Comparison of ENCODE assay signal across 22 cellular contexts in genomic region chr16:89417352-89417751, GRCh38.
DNase-seq lines count a peak whose midpoint lies in the region; ATAC-seq, FAIRE-seq and TF ChIP-seq lines count a peak whose summit lies in the region.
"Had no signal": no experiment of that assay in that cellular context is flagged by ENCODE, and none has a peak within 500 bp of the region (broad histone marks: within the 10 kb centered on the region; RNA-seq: fewer than 3 reads in every experiment).

No MANE protein-coding gene starts in this region.

- no peaks in the 10 kb centered on the region for H3K27me3 ChIP-seq in SK-N-SH (ENCODE audit: insufficient read depth)
- H3K27me3 ChIP-seq in pancreas, result no peaks in the 10 kb centered on the region
- no peaks in the 10 kb centered on the region for H3K27me3 ChIP-seq in transverse colon
- H3K27me3 ChIP-seq: ascending aorta, heart right ventricle had no signal

- no peak for TF ChIP-seq RAD21 in SK-N-SH (IDR thresholded peaks at IDR 0.05; ENCODE audit: low read length)

- POLR2A ChIA-PET in SK-N-SH (lab: Yijun Ruan, JAX), result no interaction called here

- intact Hi-C loops in pancreas (cut with DNase I) (no loop called here), transverse colon (cut with DNase I; ENCODE audit: low total_unique reads) (no loop called here)

- peaks cover 8 to 16% of the 10 kb centered on the region in 2 experiments for H3K4me1 ChIP-seq in SK-N-SH (ENCODE audit: control insufficient read depth in 1 of 2, insufficient read depth in 2 of 2, low read depth in 1 of 2, low read length in 1 of 2)
- H3K4me1 ChIP-seq in pancreas, result peaks cover 21 to 37% (median 30%) of the 10 kb centered on the region in 3 donors
- peaks cover 17 to 43% (median 26%) of the 10 kb centered on the region in 4 donors for H3K4me1 ChIP-seq in transverse colon

- H2AFZ ChIP-seq in SK-N-SH (ENCODE audit: low read depth), result no peak overlapping the region

- H3K4me3 ChIP-seq in SK-N-SH (ENCODE audit: low read depth in 2 of 2, low read length in 1 of 2) (no peak overlapping the region), pancreas (no peak overlapping the region), transverse colon (no peak overlapping the region)
- H3K4me3 ChIP-seq: ascending aorta, heart right ventricle had no signal

- H4K20me1 ChIP-seq in SK-N-SH (ENCODE audit: insufficient read depth), result peaks cover 98% of the 10 kb centered on the region

- 83% methylated on average over 5 of the region's 7 CpGs for WGBS in SK-N-SH (ENCODE audit: low lambda C conversion rate)
- 31 to 36% methylated on average over 7 of the region's 7 CpGs for WGBS in pancreas, 2 donors
- WGBS in transverse colon (ENCODE audit: low coverage in 1 of 2), 2 donors, result 60 to 80% methylated on average over 1 to 7 of the region's 7 CpGs

- peaks cover 6% of the 10 kb centered on the region for H3K36me3 Mint-ChIP-seq in T-helper 17 cell (ENCODE audit: low read depth)
- H3K36me3 Mint-ChIP-seq in endothelial cell (ENCODE audit: low read depth, unreplicated experiment), result peaks cover 14% of the 10 kb centered on the region

- H3K27ac Mint-ChIP-seq in T-helper 17 cell, result peak overlapping the region; percentile 47
- no peak overlapping the region for H3K27ac Mint-ChIP-seq in endothelial cell (ENCODE audit: unreplicated experiment)
- H3K27ac Mint-ChIP-seq: dendritic cell treated with granulocyte-macrophage colony-stimulating factor and Interleukin-4, amounts not matched to agents 40 ng/mL and 50 ng/mL, for 4 days; stimulated activated memory B cell treated with anti-CD40 and anti-IgM and Interleukin-4, amounts not matched to agents 10 μg/mL and 1 μg/mL and 100 μg/mL, for 72 hours had no signal

- H3K9me3 ChIP-seq in SK-N-SH (no peaks in the 10 kb centered on the region), T-helper 17 cell (ENCODE audit: control insufficient read depth, low read length, poor library complexity, severe bottlenecking) (no peaks in the 10 kb centered on the region), pancreas (no peaks in the 10 kb centered on the region), transverse colon (no peaks in the 10 kb centered on the region)
- H3K9me3 ChIP-seq: ascending aorta, heart right ventricle had no signal

- TF ChIP-seq POLR2A in transverse colon (IDR thresholded peaks at IDR 0.05), result no peak

- H3K27me3 Mint-ChIP-seq in T-helper 17 cell, result no peaks in the 10 kb centered on the region
- peaks cover 6% of the 10 kb centered on the region for H3K27me3 Mint-ChIP-seq in endothelial cell (ENCODE audit: unreplicated experiment)
- H3K27me3 Mint-ChIP-seq: dendritic cell treated with granulocyte-macrophage colony-stimulating factor and Interleukin-4, amounts not matched to agents 40 ng/mL and 50 ng/mL, for 4 days; stimulated activated memory B cell treated with anti-CD40 and anti-IgM and Interleukin-4, amounts not matched to agents 10 μg/mL and 1 μg/mL and 100 μg/mL, for 72 hours had no signal

- H3K36me3 ChIP-seq in SK-N-SH (replicated peaks in 1 of 2; ENCODE audit: control insufficient read depth in 1 of 2, insufficient read depth in 2 of 2, low read length in 1 of 2) (no peaks in the 10 kb centered on the region), pancreas (no peaks in the 10 kb centered on the region), transverse colon (no peaks in the 10 kb centered on the region)
- H3K36me3 ChIP-seq: ascending aorta had no signal

- TF ChIP-seq CTCF in SK-N-SH (IDR thresholded peaks at IDR 0.05) (no peak), endothelial cell (IDR thresholded peaks at IDR 0.05; ENCODE audit: unreplicated experiment) (no peak), pancreas (IDR thresholded peaks at IDR 0.05) (no peak), transverse colon (IDR thresholded peaks at IDR 0.05) (no peak)

- CTCF ChIA-PET in SK-N-SH (lab: Yijun Ruan, JAX), result no interaction called here

- H3K9me3 Mint-ChIP-seq in endothelial cell (ENCODE audit: unreplicated experiment), result no peaks in the 10 kb centered on the region
- H3K9me3 Mint-ChIP-seq: dendritic cell treated with granulocyte-macrophage colony-stimulating factor and Interleukin-4, amounts not matched to agents 40 ng/mL and 50 ng/mL, for 4 days; neural crest cell; stimulated activated memory B cell treated with anti-CD40 and anti-IgM and Interleukin-4, amounts not matched to agents 10 μg/mL and 1 μg/mL and 100 μg/mL, for 72 hours had no signal

- H3F3A ChIP-seq in SK-N-SH (replicated peaks; ENCODE audit: insufficient read depth), result peaks cover 6% of the 10 kb centered on the region

- DNase-seq in SK-N-SH (no peak), T-helper 17 cell (no peak), endothelial cell (ENCODE audit: low spot score) (no peak), pancreas (peak in 1 of 6 donors; percentile 37), foreskin melanocyte (no peak), transverse colon (no peak)
- DNase-seq: activated effector memory CD4-positive, alpha-beta T cell treated with Interleukin-2 at 50 U/mL for 16 hours; DMS153; heart right ventricle; KBM-7; mesenchymal stem cell; MV-4-11; NCI-H2081; NCI-H524 treated with DMSO at 0.1 percent for 48 hours; stimulated activated CD4-positive, alpha-beta T cell treated with anti-CD3 and anti-CD28 coated beads, Interleukin-15, amount 100 ng/mL, for 24 hours had no signal

- H3K79me2 ChIP-seq in SK-N-SH (ENCODE audit: insufficient read depth), result peaks cover 94% of the 10 kb centered on the region

- H3K9ac ChIP-seq in SK-N-SH, result no peak overlapping the region

- no peaks in the 10 kb centered on the region for H3K9me2 ChIP-seq in SK-N-SH

- H3K27ac ChIP-seq in SK-N-SH (ENCODE audit: low read depth in 2 of 2, low read length in 1 of 2) (no peak overlapping the region), pancreas (peak overlapping the region in 1 of 4 donors; percentile 18), transverse colon (no peak overlapping the region)
- H3K27ac ChIP-seq: 22Rv1, ascending aorta, heart right ventricle had no signal

- FAIRE-seq in pancreas (lab: Jason Lieb, UNC), result no peak

- peak; percentile 43; the same call in 2 of the 3 replicates for ATAC-seq in SK-N-SH treated with all-trans-retinoic acid at 6 μM for 48 hours
- ATAC-seq in T-helper 17 cell, result no peak
- peak; percentile 67 to 83 (median 72) for ATAC-seq in pancreas
- ATAC-seq in HG02678 (IDR thresholded peaks at IDR 0.05; ENCODE audit: unreplicated experiment), result no peak
- ATAC-seq: stimulated activated memory B cell treated with anti-CD40 and anti-IgM and Interleukin-4, amounts not matched to agents 10 μg/mL and 1 μg/mL and 100 μg/mL, for 72 hours had no signal

- H3K4me3 Mint-ChIP-seq in T-helper 17 cell (peak overlapping the region; percentile 19), endothelial cell (ENCODE audit: unreplicated experiment) (peak overlapping the region; percentile 23)
- H3K4me3 Mint-ChIP-seq: dendritic cell treated with granulocyte-macrophage colony-stimulating factor and Interleukin-4, amounts not matched to agents 40 ng/mL and 50 ng/mL, for 4 days; stimulated activated memory B cell treated with anti-CD40 and anti-IgM and Interleukin-4, amounts not matched to agents 10 μg/mL and 1 μg/mL and 100 μg/mL, for 72 hours had no signal

- H3K4me1 Mint-ChIP-seq in T-helper 17 cell (peaks cover 41% of the 10 kb centered on the region), endothelial cell (ENCODE audit: unreplicated experiment) (peaks cover 33% of the 10 kb centered on the region)

- TF ChIP-seq EP300 in SK-N-SH (IDR thresholded peaks at IDR 0.05; ENCODE audit: borderline replicate concordance in 1 of 2, low read depth in 1 of 2, low read length in 1 of 2) (no peak), transverse colon (IDR thresholded peaks at IDR 0.05; ENCODE audit: low read depth) (no peak)

- in situ Hi-C loops in transverse colon (cut with MboI; ENCODE audit: low pct_ligation_motif_present in 1 of 4, low pct_unique_long_range_greater_than_20kb in 1 of 4, low sequenced_read_pairs in 3 of 4), result loop anchor here in 1 of 4 donors (10.0 kb wide), 1 partner anchor 67 kb away; no protein-coding TSS in a partner anchor

- no peak overlapping the region for H3K4me2 ChIP-seq in SK-N-SH

TF ChIP-seq in SK-N-SH treated with all-trans-retinoic acid at 6 μM for 48 hours, 23 proteins besides CTCF, POLR2A, EP300 and RAD21 (continues in another document):
- no peak for TF ChIP-seq PATZ1 (CRISPR knock-in tag; IDR thresholded peaks at IDR 0.05; ENCODE audit: borderline replicate concordance)
- no peak for TF ChIP-seq ZNF8 (CRISPR knock-in tag; IDR thresholded peaks at IDR 0.05)
- no peak for TF ChIP-seq ARNTL (CRISPR knock-in tag; IDR thresholded peaks at IDR 0.05; ENCODE audit: borderline replicate concordance, low read depth)

TF ChIP-seq in SK-N-SH, 30 proteins besides CTCF, POLR2A, EP300 and RAD21 (continues in another document):
- no peak for TF ChIP-seq ELF1 (IDR thresholded peaks at IDR 0.05)
- TF ChIP-seq RCOR1 (IDR thresholded peaks at IDR 0.05; ENCODE audit: low read length), result no peak
- no peak for TF ChIP-seq JUND (IDR thresholded peaks at IDR 0.05)
- TF ChIP-seq REST (IDR thresholded peaks at IDR 0.05; ENCODE audit: low read depth, low read length), result no peak
- TF ChIP-seq MXI1 (IDR thresholded peaks at IDR 0.05; ENCODE audit: low read depth, low read length), result no peak

Comparison
In these comparisons a context has a peak if more than half of its experiments do, and no peak if none do; other contexts are left out.
1. ATAC-seq: peak in SK-N-SH treated with all-trans-retinoic acid at 6 μM for 48 hours (single experiment) and pancreas (4 of 4); none in T-helper 17 cell (single experiment) and HG02678 (single experiment).